In the genomic region with DNA sequence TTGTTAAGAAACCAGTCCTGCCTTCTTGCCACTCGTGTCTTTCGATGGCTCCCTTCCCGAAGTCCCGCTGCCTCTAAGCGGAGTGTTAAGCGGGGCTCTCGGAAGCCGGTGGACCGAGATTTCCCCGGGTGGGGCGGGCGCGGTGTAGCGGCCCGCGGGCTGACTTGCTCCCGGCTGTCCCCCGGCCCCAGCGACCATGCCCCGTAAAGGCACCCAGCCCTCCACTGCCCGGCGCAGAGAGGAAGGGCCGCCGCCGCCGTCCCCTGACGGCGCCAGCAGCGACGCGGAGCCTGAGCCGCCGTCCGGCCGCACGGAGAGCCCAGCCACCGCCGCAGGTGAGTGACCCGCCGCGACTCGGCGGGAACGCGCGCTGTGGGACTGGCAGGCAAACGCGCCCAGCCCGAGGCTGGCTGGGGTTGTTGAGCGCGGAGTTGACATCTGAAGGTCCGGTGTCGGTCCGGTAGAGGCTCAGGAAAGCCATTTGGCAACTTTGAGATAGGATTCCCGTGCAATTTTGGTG, we compare ENCODE assay signal across 8 cellular contexts. TPM values are rescaled to one million over a fixed set of nuclear protein-coding genes. Genes with fewer than 3 reads are reported as not detected.
DNase-seq lines count a peak whose midpoint lies in the region; ATAC-seq and TF ChIP-seq lines count a peak whose summit lies in the region.

No MANE protein-coding gene starts in this region.

- peak overlapping the region; percentile 88 for H3K27ac ChIP-seq in left ventricle myocardium inferior (replicated peaks)

- H3K36me3 Mint-ChIP-seq in activated naive CD4-positive, alpha-beta T cell treated with anti-CD3 and anti-CD28 coated beads for 36 hours (ENCODE audit: low read depth): peaks cover 40% of the 10 kb centered on the region

- no peaks in the 10 kb centered on the region for H3K9me3 ChIP-seq in left ventricle myocardium inferior (replicated peaks)

- H3K4me1 Mint-ChIP-seq in activated naive CD4-positive, alpha-beta T cell treated with anti-CD3 and anti-CD28 coated beads for 36 hours (ENCODE audit: low read depth): peaks cover 41% of the 10 kb centered on the region

- peak overlapping the region; percentile 91 for H3K4me3 Mint-ChIP-seq in activated naive CD4-positive, alpha-beta T cell treated with anti-CD3 and anti-CD28 coated beads for 36 hours

- H3K27me3 Mint-ChIP-seq in activated naive CD4-positive, alpha-beta T cell treated with anti-CD3 and anti-CD28 coated beads for 36 hours (ENCODE audit: low read depth): peaks cover 7% of the 10 kb centered on the region

- CTCF ChIA-PET in activated naive CD4-positive, alpha-beta T cell treated with anti-CD3 and anti-CD28 coated beads for 36 hours (lab: Charles Lee): no interaction called here

- H3K4me3 ChIP-seq in left ventricle myocardium inferior: peak overlapping the region; percentile 81

- peak overlapping the region; percentile 97 for H3K27ac Mint-ChIP-seq in activated naive CD4-positive, alpha-beta T cell treated with anti-CD3 and anti-CD28 coated beads for 36 hours

- DNase-seq in M059J (ENCODE audit: low read depth): peak; percentile 40
- DNase-seq in activated naive CD4-positive, alpha-beta T cell treated with anti-CD3 and anti-CD28 coated beads for 36 hours: peak; percentile 17
- DNase-seq in left ventricle myocardium inferior: peak; percentile 21
- peak; percentile 74 for DNase-seq in retina
- no peak for DNase-seq in KBM-7
- DNase-seq in SIG-M5 treated with dmso at 0.1 percent for 504 hours (lab: John Stamatoyannopoulos, UW; ENCODE audit: unreplicated experiment): no peak
- DNase-seq in NCI-H226: no peak

- no peaks in the 10 kb centered on the region for H3K9me3 Mint-ChIP-seq in activated naive CD4-positive, alpha-beta T cell treated with anti-CD3 and anti-CD28 coated beads for 36 hours

- peak; percentile 26 for TF ChIP-seq POLR2A in GM18505 (IDR thresholded peaks at IDR 0.05; ENCODE audit: borderline replicate concordance, extremely low read depth, insufficient read depth, insufficient read length)

- TF ChIP-seq CTCF in left ventricle myocardium inferior (IDR thresholded peaks at IDR 0.05; ENCODE audit: borderline replicate concordance): no peak

- H3K36me3 ChIP-seq in left ventricle myocardium inferior: no peaks in the 10 kb centered on the region

- H3K27me3 ChIP-seq in left ventricle myocardium inferior (ENCODE audit: low read depth): no peaks in the 10 kb centered on the region

- no peak for ATAC-seq in GM18505 (IDR thresholded peaks at IDR 0.05; ENCODE audit: unreplicated experiment)

- H3K4me1 ChIP-seq in left ventricle myocardium inferior: peaks cover 63% of the 10 kb centered on the region

- in situ Hi-C loops in KBM-7 (cut with MboI; ENCODE audit: low pct_unique_long_range_greater_than_20kb, low sequenced_read_pairs): no loop called here

- intact Hi-C loops in activated naive CD4-positive, alpha-beta T cell treated with anti-CD3 and anti-CD28 coated beads for 36 hours (cut with micrococcal nuclease): loop anchor here (2.0 kb wide), 1 partner anchor 34 kb away; no protein-coding TSS in a partner anchor
- intact Hi-C loops in left ventricle myocardium inferior (cut with micrococcal nuclease): no loop called here

RNA-seq across cellular contexts. Expression of gene SMC4, which starts 1.2 kb away (rescaled TPM):
- 116 and 164 TPM in 2 replicates for total RNA-seq in M059J (2014; rRNA removed; shearing (Covaris generic))
- total RNA-seq in activated naive CD4-positive, alpha-beta T cell treated with anti-CD3 and anti-CD28 coated beads for 36 hours: 100 to 1,000 TPM; 187 to 191 TPM
- 18.4 TPM for total RNA-seq in left ventricle myocardium inferior

RNA-seq across cellular contexts. Expression of gene IFT80, which starts 1.7 kb away (rescaled TPM):
- 32.4 and 39.9 TPM in 2 replicates for total RNA-seq in M059J (2014; rRNA removed; shearing (Covaris generic))
- total RNA-seq in activated naive CD4-positive, alpha-beta T cell treated with anti-CD3 and anti-CD28 coated beads for 36 hours: 1 to 10 TPM; 9.3 to 9.9 TPM
- 10.9 TPM for total RNA-seq in left ventricle myocardium inferior

RNA-seq across cellular contexts. Expression of gene TRIM59, which starts 48.9 kb away (rescaled TPM):
- 17.4 and 17.8 TPM in 2 replicates for total RNA-seq in M059J (2014; rRNA removed; shearing (Covaris generic))
- 10 to 100 TPM; 25.8 TPM for total RNA-seq in activated naive CD4-positive, alpha-beta T cell treated with anti-CD3 and anti-CD28 coated beads for 36 hours
- 0.77 TPM for total RNA-seq in left ventricle myocardium inferior

Comparison
In these comparisons a context has a peak if more than half of its experiments do, and no peak if none do; other contexts are left out.
1. DNase-seq: peak in M059J (single experiment), activated naive CD4-positive, alpha-beta T cell treated with anti-CD3 and anti-CD28 coated beads for 36 hours (single experiment), left ventricle myocardium inferior (single experiment) and retina (single experiment); none in KBM-7 (single experiment), SIG-M5 treated with dmso at 0.1 percent for 504 hours (single experiment) and NCI-H226 (single experiment).
2. RNA of gene TRIM59, which starts 48.9 kb away (total RNA-seq): 25.8 TPM in activated naive CD4-positive, alpha-beta T cell treated with anti-CD3 and anti-CD28 coated beads for 36 hours and 17.4 to 17.8 TPM in M059J; 0.77 TPM in left ventricle myocardium inferior (single experiment); every median in the first group is over 10 times any median in the second.